In genomic region chr16:87707097-87707496, GRCh38 we compare ENCODE assay signal across 1 cellular context.
A peak's percentile ranks its signal among the peaks of the same experiment; 100 is the strongest.
TF ChIP-seq lines count a peak whose summit lies in the region.

No MANE protein-coding gene starts in this region.

TF ChIP-seq in K562, 482 proteins besides CTCF, POLR2A, EP300 and RAD21:
- TF ChIP-seq RREB1 (CRISPR knock-in tag; IDR thresholded peaks at IDR 0.05) (no peak), ZNF146 (CRISPR knock-in tag; IDR thresholded peaks at IDR 0.05; ENCODE audit: unreplicated experiment) (no peak), ATF7 (IDR thresholded peaks at IDR 0.05) (no peak), FOXP1 (CRISPR knock-in tag; IDR thresholded peaks at IDR 0.05) (no peak), EHMT2 (IDR thresholded peaks at IDR 0.05) (no peak), ZNF197 (CRISPR knock-in tag; IDR thresholded peaks at IDR 0.05; ENCODE audit: low read depth) (no peak)
- TF ChIP-seq, protein P1, sequence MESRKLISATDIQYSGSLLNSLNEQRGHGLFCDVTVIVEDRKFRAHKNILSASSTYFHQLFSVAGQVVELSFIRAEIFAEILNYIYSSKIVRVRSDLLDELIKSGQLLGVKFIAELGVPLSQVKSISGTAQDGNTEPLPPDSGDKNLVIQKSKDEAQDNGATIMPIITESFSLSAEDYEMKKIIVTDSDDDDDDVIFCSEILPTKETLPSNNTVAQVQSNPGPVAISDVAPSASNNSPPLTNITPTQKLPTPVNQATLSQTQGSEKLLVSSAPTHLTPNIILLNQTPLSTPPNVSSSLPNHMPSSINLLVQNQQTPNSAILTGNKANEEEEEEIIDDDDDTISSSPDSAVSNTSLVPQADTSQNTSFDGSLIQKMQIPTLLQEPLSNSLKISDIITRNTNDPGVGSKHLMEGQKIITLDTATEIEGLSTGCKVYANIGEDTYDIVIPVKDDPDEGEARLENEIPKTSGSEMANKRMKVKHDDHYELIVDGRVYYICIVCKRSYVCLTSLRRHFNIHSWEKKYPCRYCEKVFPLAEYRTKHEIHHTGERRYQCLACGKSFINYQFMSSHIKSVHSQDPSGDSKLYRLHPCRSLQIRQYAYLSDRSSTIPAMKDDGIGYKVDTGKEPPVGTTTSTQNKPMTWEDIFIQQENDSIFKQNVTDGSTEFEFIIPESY (CRISPR knock-in tag; IDR thresholded peaks at IDR 0.05), result peak; percentile 93
